20 cellular contexts compared by ENCODE assay signal in the genomic region with DNA sequence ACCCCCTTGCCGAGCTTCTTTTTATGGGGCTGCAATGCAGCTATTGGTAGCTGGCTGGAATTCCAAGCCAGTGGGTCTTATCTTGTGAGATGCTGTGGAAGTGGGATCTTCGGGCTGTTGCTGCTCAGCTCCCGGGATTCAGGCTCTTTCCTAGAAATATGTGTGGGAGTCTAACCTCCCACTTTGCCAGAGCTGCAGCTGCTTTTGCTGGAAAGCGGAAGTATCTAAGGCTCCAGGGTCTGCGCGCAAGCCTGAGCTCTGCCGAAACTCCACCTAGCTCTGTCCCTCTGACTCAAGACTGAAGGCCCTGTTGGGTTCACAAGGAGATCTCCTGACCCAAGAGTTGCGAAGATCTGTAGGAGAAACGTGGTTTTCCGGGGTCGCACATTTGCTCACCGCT.
DNase-seq lines count a peak whose midpoint lies in the region; ATAC-seq and TF ChIP-seq lines count a peak whose summit lies in the region.
"Had no signal": no experiment of that assay in that cellular context is flagged by ENCODE, and none has a peak within 500 bp of the region (broad histone marks: within the 10 kb centered on the region; RNA-seq: fewer than 3 reads in every experiment).

No MANE protein-coding gene starts in this region.

- WGBS in hepatocyte (ENCODE audit: low lambda C conversion rate, missing lambda C conversion rate) = 72% methylated on average over 12 of the region's 12 CpGs
- WGBS in trophoblast cell (ENCODE audit: extremely low coverage, insufficient coverage, insufficient read length) = no CpG with 5 or more reads among the region's 12 CpGs

- H3K9me2 ChIP-seq in hepatocyte (replicated peaks; ENCODE audit: insufficient read depth) = no peaks in the 10 kb centered on the region

- H3K27me3 ChIP-seq in ACC112 (ENCODE audit: insufficient read depth, low read length) (0 out of 2 replicates have a peak, but pooled peaks cover 3% of the 10 kb centered on the region), hepatocyte (no peaks in the 10 kb centered on the region), trophoblast cell (ENCODE audit: insufficient read depth, low read length) (no peaks in the 10 kb centered on the region)
- H3K27me3 ChIP-seq: Peyer's patch had no signal

- no peak overlapping the region for H4K91ac ChIP-seq in trophoblast cell (ENCODE audit: low read depth, low read length)

- peak overlapping the region; percentile 89 for H2AFZ ChIP-seq in ACC112 (ENCODE audit: low read length, unreplicated experiment)
- no peak overlapping the region for H2AFZ ChIP-seq in hepatocyte
- no peak overlapping the region for H2AFZ ChIP-seq in trophoblast cell (ENCODE audit: insufficient read depth, low read length, poor library complexity)
- H2AFZ ChIP-seq: GM23248 had no signal

- H2BK5ac ChIP-seq in trophoblast cell (ENCODE audit: low read depth, low read length, poor library complexity) = no peak overlapping the region

- no peaks in the 10 kb centered on the region for H4K20me1 ChIP-seq in hepatocyte (ENCODE audit: insufficient read depth, poor library complexity, severe bottlenecking)

- H3K18ac ChIP-seq in trophoblast cell (ENCODE audit: low read length) = no peak overlapping the region

- H3K79me2 ChIP-seq in ACC112 (ENCODE audit: control insufficient read depth, insufficient read depth, low read length, unreplicated experiment) = no peaks in the 10 kb centered on the region
- no peaks in the 10 kb centered on the region for H3K79me2 ChIP-seq in hepatocyte
- H3K79me2 ChIP-seq in trophoblast cell (ENCODE audit: control insufficient read depth, insufficient read depth, low read length, poor library complexity) = no peaks in the 10 kb centered on the region

- H2BK12ac ChIP-seq in trophoblast cell (ENCODE audit: low read length) = peak overlapping the region; percentile 65

- no peak overlapping the region for H3K9ac ChIP-seq in trophoblast cell (ENCODE audit: low read length)
- H3K9ac ChIP-seq: GM23248 had no signal

- H3K4me3 ChIP-seq in ACC112 (ENCODE audit: low read depth, low read length) = peak overlapping the region; percentile 69
- peak overlapping the region in 1 of 2 donors; percentile 5 for H3K4me3 ChIP-seq in cardiac fibroblast (replicated peaks in 1 of 2; ENCODE audit: low read depth in 2 of 2, low read length in 2 of 2)
- H3K4me3 ChIP-seq in hepatocyte = no peak overlapping the region
- no peak overlapping the region for H3K4me3 ChIP-seq in trophoblast cell (ENCODE audit: low read depth, low read length)
- H3K4me3 ChIP-seq: GM23248, Peyer's patch had no signal

- DNase-seq in cardiac fibroblast (ENCODE audit: low read depth in 2 of 2) = peak; percentile 33 to 72
- DNase-seq in hepatocyte (ENCODE audit: low spot score) = peak; percentile 11
- DNase-seq in trophoblast cell = no peak
- no peak for DNase-seq in NCI-H345 treated with DMSO at 0.1 percent for 48 hours (lab: John Stamatoyannopoulos, UW; ENCODE audit: unreplicated experiment)
- DNase-seq in pons (ENCODE audit: low spot score) = no peak
- DNase-seq: DND-41, GM23248, IMR-90, Karpas-422, NCI-H1092 treated with DMSO at 0.1 percent for 48 hours, NCI-H146, NCI-H2081, NCI-H2171 treated with DMSO at 0.1 percent for 48 hours, Peyer's patch had no signal

- H4K12ac ChIP-seq in trophoblast cell (ENCODE audit: low read depth, low read length) = no peak overlapping the region

- H3K27ac ChIP-seq in ACC112 (ENCODE audit: low read depth, low read length) (no peak overlapping the region), hepatocyte (no peak overlapping the region), trophoblast cell (ENCODE audit: low read depth, low read length) (no peak overlapping the region)
- H3K27ac ChIP-seq: 22Rv1, GM23248, Peyer's patch had no signal

- H3K4me2 ChIP-seq in hepatocyte = peak overlapping the region; percentile 8
- H3K4me2 ChIP-seq in trophoblast cell (ENCODE audit: low read length) = no peak overlapping the region

- H2AK5ac ChIP-seq in trophoblast cell (ENCODE audit: low read length) = no peak overlapping the region

- H4K8ac ChIP-seq in trophoblast cell (ENCODE audit: low read depth, low read length) = no peak overlapping the region

- peaks cover 2% of the 10 kb centered on the region for H3K79me1 ChIP-seq in trophoblast cell (ENCODE audit: low read length)

- ATAC-seq in GM21737 (IDR thresholded peaks at IDR 0.05; ENCODE audit: unreplicated experiment) = no peak
- no peak for ATAC-seq in GM19351 (IDR thresholded peaks at IDR 0.05; ENCODE audit: unreplicated experiment)
- ATAC-seq: HCT116, Right ventricle myocardium inferior had no signal

- H2BK120ac ChIP-seq in trophoblast cell (ENCODE audit: insufficient read depth, low read length, poor library complexity) = no peak overlapping the region

- no peaks in the 10 kb centered on the region for H3K4me1 ChIP-seq in ACC112 (ENCODE audit: control insufficient read depth, insufficient read depth, low read length, unreplicated experiment)
- H3K4me1 ChIP-seq in hepatocyte (ENCODE audit: insufficient read depth) = peaks cover 22% of the 10 kb centered on the region
- no peaks in the 10 kb centered on the region for H3K4me1 ChIP-seq in trophoblast cell (ENCODE audit: control insufficient read depth in 1 of 2, insufficient read depth in 2 of 2, low read length in 2 of 2)
- H3K4me1 ChIP-seq: Peyer's patch had no signal

- H3K23ac ChIP-seq in trophoblast cell (ENCODE audit: low read length) = no peak overlapping the region

- H3K14ac ChIP-seq in trophoblast cell (ENCODE audit: low read length) = no peak overlapping the region

- no peaks in the 10 kb centered on the region for H3K36me3 ChIP-seq in ACC112 (ENCODE audit: insufficient read depth, low read length)
- H3K36me3 ChIP-seq in hepatocyte (replicated peaks; ENCODE audit: insufficient read depth, low read depth) = no peaks in the 10 kb centered on the region
- no peaks in the 10 kb centered on the region for H3K36me3 ChIP-seq in trophoblast cell (ENCODE audit: control insufficient read depth in 1 of 2, insufficient read depth in 2 of 2, low read length in 2 of 2)
- H3K36me3 ChIP-seq: Peyer's patch had no signal

- no peaks in the 10 kb centered on the region for H3K9me3 ChIP-seq in hepatocyte (ENCODE audit: low read depth)
- no peaks in the 10 kb centered on the region for H3K9me3 ChIP-seq in trophoblast cell (ENCODE audit: insufficient read depth, low read depth, low read length)
- H3K9me3 ChIP-seq: Peyer's patch had no signal

- no peak overlapping the region for H3K4ac ChIP-seq in trophoblast cell (ENCODE audit: low read depth, low read length)

- TF ChIP-seq CTCF in cardiac fibroblast (IDR thresholded peaks at IDR 0.05; ENCODE audit: low read depth, low read length) = no peak
- no peak for TF ChIP-seq CTCF in hepatocyte (IDR thresholded peaks at IDR 0.05; ENCODE audit: poor library complexity)

Comparison
In these comparisons a context has a peak if more than half of its experiments do, and no peak if none do; other contexts are left out.
1. DNase-seq: peak in cardiac fibroblast (2 of 2) and hepatocyte (single experiment); none in trophoblast cell (0 of 2), NCI-H345 treated with DMSO at 0.1 percent for 48 hours (single experiment) and pons (single experiment).